ENCODE assay signal across 19 cellular contexts in genomic region chr14:61150851-61151250, GRCh38.
DNase-seq lines count a peak whose midpoint lies in the region; ATAC-seq, FAIRE-seq and TF ChIP-seq lines count a peak whose summit lies in the region.
"Had no signal": no experiment of that assay in that cellular context is flagged by ENCODE, and none has a peak within 500 bp of the region (broad histone marks: within the 10 kb centered on the region; RNA-seq: fewer than 3 reads in every experiment).

No MANE protein-coding gene starts in this region.

- H3K9me3 ChIP-seq in astrocyte (ENCODE audit: insufficient read depth, low read depth, low read length) (no peaks in the 10 kb centered on the region), tibial artery (no peaks in the 10 kb centered on the region), right cardiac atrium (ENCODE audit: control insufficient read depth, low read length) (no peaks in the 10 kb centered on the region)
- H3K9me3 ChIP-seq: Caco-2 had no signal

- peaks cover 2% of the 10 kb centered on the region for H3K9me3 Mint-ChIP-seq in astrocyte (ENCODE audit: unreplicated experiment)

- H3K27ac Mint-ChIP-seq in astrocyte (ENCODE audit: unreplicated experiment): no peak overlapping the region
- H3K27ac Mint-ChIP-seq: CD14-positive monocyte had no signal

- no peak for FAIRE-seq in astrocyte (lab: Jason Lieb, UNC)
- FAIRE-seq: G401.6, GM12891 had no signal

- intact Hi-C loops in tibial artery (cut with DNase I; ENCODE audit: low total_unique reads) (no loop called here), right cardiac atrium (cut with DNase I) (no loop called here)

- WGBS in right cardiac atrium: 81% methylated on average over 3 of the region's 3 CpGs

- no peak overlapping the region for H3K9ac ChIP-seq in astrocyte (ENCODE audit: low read length)

- H3K36me3 ChIP-seq in astrocyte (ENCODE audit: insufficient read depth, low read length) (no peaks in the 10 kb centered on the region), tibial artery (no peaks in the 10 kb centered on the region)

- DNase-seq in HCEC 1CT (peak; percentile 75), astrocyte (ENCODE audit: low read depth) (no peak), fibroblast of villous mesenchyme (ENCODE audit: low read depth) (peak; percentile 48), tibial artery (no peak), HPDE6-E6E7 (ENCODE audit: extremely low spot score) (no peak), caudate nucleus (lab: John Stamatoyannopoulos, UW) (no peak), right cardiac atrium (no peak)
- DNase-seq: Caco-2, GOT3, Karpas-422, NCI-H1930, NCI-H2171 treated with DMSO at 0.1 percent for 48 hours, NCI-H510A, NCI-H82, Right ventricle myocardium superior had no signal

- H3K27ac ChIP-seq in astrocyte (ENCODE audit: low read depth, low read length) (peak overlapping the region; percentile 65), tibial artery (peak overlapping the region; percentile 59 to 73), caudate nucleus (ENCODE audit: low read depth, low read length) (no peak overlapping the region), right cardiac atrium (ENCODE audit: low read length) (no peak overlapping the region)

- no peaks in the 10 kb centered on the region for H4K20me1 ChIP-seq in astrocyte (ENCODE audit: insufficient read depth, low read length)

- H3K4me3 ChIP-seq in astrocyte (ENCODE audit: insufficient read depth, low read depth, low read length): no peak overlapping the region
- no peak overlapping the region for H3K4me3 ChIP-seq in fibroblast of villous mesenchyme (ENCODE audit: low read depth, low read length)
- no peak overlapping the region for H3K4me3 ChIP-seq in tibial artery
- no peak overlapping the region for H3K4me3 ChIP-seq in right cardiac atrium (ENCODE audit: low read length)

- no peak overlapping the region for H3K4me2 ChIP-seq in astrocyte (ENCODE audit: low read length)

- no peak overlapping the region for H2AFZ ChIP-seq in astrocyte (ENCODE audit: low read depth, low read length)

- H3K4me1 ChIP-seq in astrocyte (ENCODE audit: insufficient read depth, low read length) (peaks cover 56% of the 10 kb centered on the region), tibial artery (peaks cover 0 to 79% (median 21%) of the 10 kb centered on the region in 4 donors), right cardiac atrium (ENCODE audit: control insufficient read depth, insufficient read depth, low read length) (no peaks in the 10 kb centered on the region)
- H3K4me1 ChIP-seq: Caco-2 had no signal

- no peaks in the 10 kb centered on the region for H3K27me3 Mint-ChIP-seq in astrocyte (ENCODE audit: low read depth, unreplicated experiment)

- no peak overlapping the region for H3K4me3 Mint-ChIP-seq in astrocyte (ENCODE audit: unreplicated experiment)

- no peak for TF ChIP-seq CTCF in astrocyte (IDR thresholded peaks at IDR 0.05; ENCODE audit: insufficient read depth, low read depth, low read length)
- no peak for TF ChIP-seq CTCF in fibroblast of villous mesenchyme (IDR thresholded peaks at IDR 0.05; ENCODE audit: insufficient read depth, low read depth, low read length)
- no peak for TF ChIP-seq CTCF in tibial artery (IDR thresholded peaks at IDR 0.05)

- no peaks in the 10 kb centered on the region for H3K79me2 ChIP-seq in astrocyte (ENCODE audit: insufficient read depth, low read length)

- H3K4me1 Mint-ChIP-seq in astrocyte (ENCODE audit: low read depth, unreplicated experiment): peaks cover 38% of the 10 kb centered on the region
- H3K4me1 Mint-ChIP-seq: CD14-positive monocyte had no signal

- no peaks in the 10 kb centered on the region for H3K27me3 ChIP-seq in astrocyte (ENCODE audit: insufficient read depth, low read length)
- H3K27me3 ChIP-seq in tibial artery: no peaks in the 10 kb centered on the region
- H3K27me3 ChIP-seq in right cardiac atrium (ENCODE audit: control insufficient read depth, insufficient read depth): no peaks in the 10 kb centered on the region

- H3K36me3 Mint-ChIP-seq in astrocyte (ENCODE audit: low read depth, unreplicated experiment): no peaks in the 10 kb centered on the region
- H3K36me3 Mint-ChIP-seq: CD14-positive monocyte had no signal

- ATAC-seq in right cardiac atrium: no peak
- ATAC-seq: Panc1 had no signal

Comparison
In these comparisons a context has a peak if more than half of its experiments do, and no peak if none do; other contexts are left out.
1. DNase-seq: peak in HCEC 1CT (single experiment) and fibroblast of villous mesenchyme (single experiment); none in astrocyte (single experiment), tibial artery (0 of 2), HPDE6-E6E7 (single experiment), caudate nucleus (0 of 61) and right cardiac atrium (0 of 3).
2. H3K27ac ChIP-seq: peak in astrocyte (single experiment) and tibial artery (2 of 2); none in caudate nucleus (single experiment) and right cardiac atrium (single experiment).